ENCODE assay signal across 30 cellular contexts in the genomic region with DNA sequence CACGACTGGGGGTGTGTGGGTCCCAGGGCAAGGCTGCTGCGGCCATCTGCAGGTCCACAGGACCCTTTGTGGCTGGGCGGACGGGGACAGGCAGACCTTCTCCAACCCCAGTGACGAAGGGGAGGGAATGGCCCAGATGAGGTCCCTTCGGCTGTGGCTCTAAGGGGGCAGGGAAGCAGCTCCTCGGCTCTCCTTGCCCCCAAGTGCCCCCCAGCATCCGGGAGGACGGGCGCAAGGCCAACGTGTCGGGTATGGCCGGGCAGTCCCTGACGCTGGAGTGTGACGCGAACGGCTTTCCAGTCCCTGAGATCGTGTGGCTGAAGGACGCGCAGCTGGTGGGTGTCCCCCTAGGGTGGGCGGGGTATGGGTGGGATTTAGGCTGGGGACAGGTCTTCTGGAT.
"Had no signal": no experiment of that assay in that cellular context is flagged by ENCODE, and none has a peak within 500 bp of the region (broad histone marks: within the 10 kb centered on the region; RNA-seq: fewer than 3 reads in every experiment).

No MANE protein-coding gene starts in this region.

- H3K27ac Mint-ChIP-seq: activated B cell treated with CpG ODN at 0.5 μM for 24 hours; activated CD4-positive, alpha-beta memory T cell treated with anti-CD3 and anti-CD28 coated beads, Interleukin-2, amount 10 ng/mL, durations not matched to agents 7 days and 5 days; activated CD4-positive, alpha-beta T cell treated with anti-CD3 and anti-CD28 coated beads, Interleukin-2, amount 10 ng/mL, durations not matched to agents 24 days and 14 days; activated T-helper 17 cell treated with anti-CD3 and anti-CD28 coated beads, Interleukin-2, amount 50 U/mL, for 72 hours; dendritic cell treated with granulocyte-macrophage colony-stimulating factor and Interleukin-4, amounts not matched to agents 40 ng/mL and 50 ng/mL, for 4 days; endodermal cell; T-helper 17 cell; T-helper 2 cell treated with Interferon-gamma antibody and Interleukin-4, amounts not matched to agents 5 μg/mL and 100 μg/mL, for 36 hours had no signal

- H3K9me3 Mint-ChIP-seq: activated B cell treated with CpG ODN at 0.5 μM for 24 hours; activated CD4-positive, alpha-beta memory T cell treated with anti-CD3 and anti-CD28 coated beads, Interleukin-2, amount 10 ng/mL, durations not matched to agents 7 days and 5 days; activated CD4-positive, alpha-beta T cell treated with anti-CD3 and anti-CD28 coated beads, Interleukin-2, amount 10 ng/mL, durations not matched to agents 24 days and 14 days; activated T-cell treated with anti-CD3 and anti-CD28 coated beads, Interleukin-2, amount 50 U/mL, for 4 hours; activated T-helper 17 cell treated with anti-CD3 and anti-CD28 coated beads, Interleukin-2, amount 50 U/mL, for 72 hours; dendritic cell treated with granulocyte-macrophage colony-stimulating factor and Interleukin-4, amounts not matched to agents 40 ng/mL and 50 ng/mL, for 4 days; endodermal cell; T-helper 2 cell treated with Interferon-gamma antibody and Interleukin-4, amounts not matched to agents 5 μg/mL and 100 μg/mL, for 36 hours had no signal

- H3K4me3 Mint-ChIP-seq: activated B cell treated with CpG ODN at 0.5 μM for 24 hours; activated CD4-positive, alpha-beta memory T cell treated with anti-CD3 and anti-CD28 coated beads, Interleukin-2, amount 10 ng/mL, durations not matched to agents 7 days and 5 days; activated CD4-positive, alpha-beta T cell treated with anti-CD3 and anti-CD28 coated beads, Interleukin-2, amount 10 ng/mL, durations not matched to agents 24 days and 14 days; activated T-cell treated with anti-CD3 and anti-CD28 coated beads, Interleukin-2, amount 50 U/mL, for 4 hours; activated T-helper 17 cell treated with anti-CD3 and anti-CD28 coated beads, Interleukin-2, amount 50 U/mL, for 72 hours; dendritic cell treated with granulocyte-macrophage colony-stimulating factor and Interleukin-4, amounts not matched to agents 40 ng/mL and 50 ng/mL, for 4 days; endodermal cell; T-helper 17 cell; T-helper 2 cell treated with Interferon-gamma antibody and Interleukin-4, amounts not matched to agents 5 μg/mL and 100 μg/mL, for 36 hours had no signal

- H3K36me3 ChIP-seq: brain microvascular endothelial cell, WERI-Rb-1 had no signal

- ATAC-seq: activated CD4-positive, CD25-positive, alpha-beta regulatory T cell treated with anti-CD3 and anti-CD28 coated beads, Interleukin-2, amount 50 U/mL, for 24 hours; activated T-cell treated with anti-CD3 and anti-CD28 coated beads, Interleukin-2, amount 50 U/mL, for 4 hours; activated T-helper 17 cell treated with anti-CD3 and anti-CD28 coated beads, Interleukin-2, amount 50 U/mL, for 72 hours; esophagus mucosa; T-helper 17 cell had no signal

- DNase-seq: activated B cell treated with CpG ODN at 0.5 μM for 24 hours; activated CD4-positive, alpha-beta memory T cell treated with anti-CD3 and anti-CD28 coated beads, Interleukin-2, amount 10 ng/mL, durations not matched to agents 7 days and 5 days; activated CD4-positive, alpha-beta T cell treated with anti-CD3 and anti-CD28 coated beads, Interleukin-2, amount 10 ng/mL, durations not matched to agents 24 days and 14 days; activated CD4-positive, alpha-beta T cell treated with anti-CD3 and anti-CD28 coated beads, Interleukin-2, amount 50 U/mL, for 4 hours; activated CD8-positive, alpha-beta memory T cell treated with anti-CD3 and anti-CD28 coated beads for 24 hours; activated effector memory CD4-positive, alpha-beta T cell treated with Interleukin-2 at 50 U/mL for 16 hours; activated gamma-delta T cell treated with Interleukin-2 at 50 U/mL for 16 hours; activated naive CD4-positive, alpha-beta T cell treated with anti-CD3 and anti-CD28 coated beads, Interleukin-2, amount 50 U/mL, for 16 hours; activated naive CD4-positive, alpha-beta T cell treated with Interleukin-2 at 50 U/mL for 16 hours; activated T-cell treated with anti-CD3 and anti-CD28 coated beads, Interleukin-2, amount 50 U/mL, for 4 hours; amniotic stem cell; anterior cingulate cortex; brain microvascular endothelial cell; cerebellar nuclear complex; dorsolateral prefrontal cortex; effector memory CD4-positive, alpha-beta T cell; endodermal cell; foreskin fibroblast; head of caudate nucleus; hippocampal formation; T-helper 1 cell; T-helper 17 cell; T1000 had no signal

- H3K4me1 Mint-ChIP-seq: activated CD4-positive, alpha-beta memory T cell treated with anti-CD3 and anti-CD28 coated beads, Interleukin-2, amount 10 ng/mL, durations not matched to agents 7 days and 5 days; activated CD4-positive, alpha-beta T cell treated with anti-CD3 and anti-CD28 coated beads, Interleukin-2, amount 10 ng/mL, durations not matched to agents 24 days and 14 days; activated T-helper 17 cell treated with anti-CD3 and anti-CD28 coated beads, Interleukin-2, amount 50 U/mL, for 72 hours; endodermal cell; T-helper 17 cell had no signal

- H3K27me3 ChIP-seq: brain microvascular endothelial cell had no signal

- H3K27me3 Mint-ChIP-seq: activated B cell treated with CpG ODN at 0.5 μM for 24 hours; activated CD4-positive, alpha-beta memory T cell treated with anti-CD3 and anti-CD28 coated beads, Interleukin-2, amount 10 ng/mL, durations not matched to agents 7 days and 5 days; activated CD4-positive, alpha-beta T cell treated with anti-CD3 and anti-CD28 coated beads, Interleukin-2, amount 10 ng/mL, durations not matched to agents 24 days and 14 days; activated T-helper 17 cell treated with anti-CD3 and anti-CD28 coated beads, Interleukin-2, amount 50 U/mL, for 72 hours; dendritic cell treated with granulocyte-macrophage colony-stimulating factor and Interleukin-4, amounts not matched to agents 40 ng/mL and 50 ng/mL, for 4 days; T-helper 17 cell had no signal

- H3K4me3 ChIP-seq: coronary artery, dorsolateral prefrontal cortex had no signal

- H3K27ac ChIP-seq: brain microvascular endothelial cell, coronary artery, dorsolateral prefrontal cortex, WERI-Rb-1 had no signal
